ENCODE assay signal across 9 cellular contexts in the genomic region with DNA sequence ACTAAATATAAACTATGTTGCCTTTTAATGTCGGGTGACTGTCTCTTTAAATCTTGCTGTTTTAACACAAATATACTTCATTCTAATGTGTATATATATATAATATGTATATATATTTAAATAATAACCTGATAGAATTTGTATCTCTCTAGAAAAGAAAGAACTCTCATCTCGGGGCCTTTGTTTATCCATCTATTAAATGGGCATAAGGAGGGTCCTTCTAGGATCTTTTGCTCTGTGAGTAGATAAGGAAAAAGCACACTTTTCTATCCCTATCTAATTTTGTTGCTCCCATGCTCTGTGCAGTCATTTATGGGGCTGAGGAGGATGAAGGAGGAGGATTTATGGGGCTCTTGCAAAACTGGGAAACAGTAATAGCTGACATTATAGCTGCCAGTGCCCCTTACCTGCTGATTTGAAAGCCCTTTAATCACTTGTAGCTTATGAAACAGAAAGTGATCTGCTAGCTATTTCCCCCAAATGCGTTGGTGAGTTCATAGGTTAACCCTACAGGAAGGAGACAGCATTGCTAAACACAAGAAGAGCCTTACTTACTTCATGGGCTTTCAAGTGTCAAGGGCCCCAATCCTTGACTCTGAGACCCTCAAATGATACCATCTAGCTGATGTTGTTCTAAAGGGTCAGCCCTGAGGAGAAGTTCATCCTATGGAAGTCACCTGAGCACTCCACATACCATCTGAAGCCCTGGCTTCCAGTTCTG. TPM values are rescaled to one million over a fixed set of nuclear protein-coding genes. Genes with fewer than 3 reads are reported as not detected.
DNase-seq lines count a peak whose midpoint lies in the region; ATAC-seq and TF ChIP-seq lines count a peak whose summit lies in the region.
"Had no signal": no experiment of that assay in that cellular context is flagged by ENCODE, and none has a peak within 500 bp of the region (broad histone marks: within the 10 kb centered on the region; RNA-seq: fewer than 3 reads in every experiment).

No MANE protein-coding gene starts in this region.

- no peaks in the 10 kb centered on the region for H3K4me1 Mint-ChIP-seq in HFFc6 (ENCODE audit: low read depth)
- H3K4me1 Mint-ChIP-seq: neural crest cell had no signal

- peak; percentile 95 for ATAC-seq in GM18867 (IDR thresholded peaks at IDR 0.05; ENCODE audit: unreplicated experiment)
- peak; percentile 83 for ATAC-seq in GM21717 (IDR thresholded peaks at IDR 0.05; ENCODE audit: unreplicated experiment)
- ATAC-seq in HG03558 (IDR thresholded peaks at IDR 0.05; ENCODE audit: extremely low read depth, unreplicated experiment), result peak; percentile 81
- ATAC-seq in left lobe of liver, result peak; percentile 8

- DNase-seq in left lobe of liver (ENCODE audit: low spot score), result no peak
- no peak for DNase-seq in AG08396 (ENCODE audit: low spot score)
- no peak for DNase-seq in dedifferentiated amniotic fluid mesenchymal stem cell (ENCODE audit: extremely low spot score)
- DNase-seq in HFFc6, result no peak
- DNase-seq in mesenteric fat pad (ENCODE audit: low spot score), result no peak

- H3K27me3 Mint-ChIP-seq in HFFc6 (ENCODE audit: insufficient read depth), result peaks cover 53% of the 10 kb centered on the region

- H3K27ac Mint-ChIP-seq in HFFc6, result no peak overlapping the region

- no peak for TF ChIP-seq CTCF in HFFc6 (IDR thresholded peaks at IDR 0.05)

- no peaks in the 10 kb centered on the region for H3K9me3 Mint-ChIP-seq in HFFc6
- H3K9me3 Mint-ChIP-seq: neural crest cell had no signal

- no peaks in the 10 kb centered on the region for H3K36me3 Mint-ChIP-seq in HFFc6 (ENCODE audit: low read depth)

- H3K4me3 Mint-ChIP-seq in HFFc6, result no peak overlapping the region
- H3K4me3 Mint-ChIP-seq: neural crest cell had no signal

RNA-seq across cellular contexts. Expression of a gene that starts 5.8 kb away (rescaled TPM):
- total RNA-seq in left lobe of liver (4.0 TPM), mesenteric fat pad (11.5 TPM)
- under 1 TPM; 0.05 to 0.28 (median 0.09) TPM for total RNA-seq in HFFc6 (2021; fragmentation: NEBNext Ultra II Directional; extraction: Animal tissue kit (Norgen Biotek cat#: 25700))

Comparison
In these comparisons a context has a peak if more than half of its experiments do, and no peak if none do; other contexts are left out.
1. ATAC-seq: peak in every context shown above with its lines; median percentile 95 in GM18867; 83 in GM21717; 81 in HG03558; 8 in left lobe of liver.